Comparison of ENCODE assay signal across 8 cellular contexts in the genomic region with DNA sequence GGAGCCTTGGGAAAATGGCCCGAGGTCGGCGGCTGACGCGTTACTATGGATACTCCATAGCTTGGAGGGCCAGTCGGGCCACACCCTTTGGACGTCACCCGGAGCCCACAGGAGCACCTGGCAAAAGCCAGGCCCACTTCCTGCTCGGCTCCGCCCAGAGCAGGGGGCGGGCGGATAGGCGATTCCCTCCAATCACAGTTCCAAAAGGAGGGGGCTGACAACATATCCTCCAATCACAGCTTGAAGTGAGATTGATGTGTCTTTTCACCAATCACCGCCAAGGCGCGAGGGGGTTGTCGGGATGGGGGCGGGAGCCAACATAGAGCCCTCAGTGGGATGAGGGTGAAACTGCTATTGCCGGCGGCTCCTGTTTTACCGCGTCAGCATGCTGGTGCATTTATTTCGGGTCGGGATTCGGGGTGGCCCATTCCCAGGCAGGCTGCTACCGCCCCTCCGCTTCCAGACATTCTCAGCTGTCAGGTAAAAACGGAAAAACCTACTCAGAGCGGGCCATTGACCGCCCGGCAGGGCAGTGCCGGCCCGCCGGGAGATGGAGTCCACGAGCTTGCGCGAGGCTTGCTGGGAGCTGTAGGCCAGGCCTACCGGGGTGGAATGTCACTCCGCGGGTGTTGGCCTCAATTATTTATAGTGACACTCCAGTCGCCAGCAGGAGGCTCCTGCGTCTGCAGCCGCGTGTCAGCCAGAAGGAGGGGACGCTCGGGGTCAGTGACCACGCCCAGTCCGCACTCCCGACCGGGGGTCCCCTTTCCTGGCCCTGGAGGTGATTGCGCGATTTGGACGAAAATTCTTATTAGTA. TPM values are rescaled to one million over a fixed set of nuclear protein-coding genes. Genes with fewer than 3 reads are reported as not detected.
DNase-seq lines count a peak whose midpoint lies in the region; ATAC-seq and TF ChIP-seq lines count a peak whose summit lies in the region.

Gene ABCB8 (plus strand): TSS at position 320 of the 817 bp plus-strand sequence. CDS start 66 bp downstream, at position 386.

- H3K9me3 Mint-ChIP-seq in Calu3 (ENCODE audit: low read depth, unreplicated experiment) = no peaks in the 10 kb centered on the region
- no peaks in the 10 kb centered on the region for H3K9me3 Mint-ChIP-seq in effector memory CD8-positive, alpha-beta T cell
- H3K9me3 Mint-ChIP-seq in memory B cell = no peaks in the 10 kb centered on the region

- H3K36me3 Mint-ChIP-seq in Calu3 (ENCODE audit: insufficient read depth, unreplicated experiment) = peaks cover 20% of the 10 kb centered on the region
- H3K36me3 Mint-ChIP-seq in effector memory CD8-positive, alpha-beta T cell (ENCODE audit: insufficient read depth) = peaks cover 20% of the 10 kb centered on the region
- H3K36me3 Mint-ChIP-seq in memory B cell = peaks cover 3% of the 10 kb centered on the region

- H3K27me3 Mint-ChIP-seq in Calu3 (ENCODE audit: unreplicated experiment) = no peaks in the 10 kb centered on the region
- H3K27me3 Mint-ChIP-seq in effector memory CD8-positive, alpha-beta T cell = peaks cover 0 to 3% of the 10 kb centered on the region in 2 donors
- H3K27me3 Mint-ChIP-seq in memory B cell = peaks cover 5% of the 10 kb centered on the region

- DNase-seq in Calu3 = peak; percentile 99
- DNase-seq in HUDEP-2 (lab: John Stamatoyannopoulos, UW; ENCODE audit: unreplicated experiment in 76 of 76) = peak in 75 of 76 experiments; percentile 75 to 99 (median 97)
- DNase-seq in NOMO-1 treated with dmso at 0.1 percent for 144 hours (lab: John Stamatoyannopoulos, UW; ENCODE audit: unreplicated experiment) = peak; percentile 90
- peak; percentile 93 to 96 (median 93) for DNase-seq in activated CD8-positive, alpha-beta memory T cell treated with anti-CD3 and anti-CD28 coated beads for 48 hours (ENCODE audit: low read depth in 2 of 3, low spot score in 2 of 3)
- peak; percentile 98 to 99 (median 99) for DNase-seq in effector memory CD8-positive, alpha-beta T cell
- DNase-seq in memory B cell (ENCODE audit: low spot score in 2 of 2) = peak; percentile 96 to 99
- DNase-seq in stimulated activated CD8-positive, alpha-beta memory T cell treated with anti-CD3 and anti-CD28 coated beads, Interleukin-12 subunit alpha, Interleukin-12 subunit beta, amount 100 ng/mL, for 24 hours (ENCODE audit: extremely low read depth) = peak; percentile 89

- intact Hi-C loops in Calu3 (cut with micrococcal nuclease; ENCODE audit: unreplicated experiment) = loop anchor here (1.0 to 10.0 kb wide), 4 partner anchors 30 to 82 kb away; partner anchors contain the start of genes FASTK and TMUB1

- CTCF ChIA-PET in Calu3 (lab: Charles Lee) = interaction anchor here (0.7 to 1.4 kb wide), 18 partner anchors 9 to 200 kb away, joined by 3 to 13 read pairs (median 4); partner anchors contain the start of genes CDK5, FASTK, NOS3 and TMUB1

- H3K4me3 Mint-ChIP-seq in Calu3 (ENCODE audit: low read depth, unreplicated experiment) (peak within 1 kb of the TSS; percentile 82), memory B cell (peak within 1 kb of the TSS; percentile 87)
- peak within 1 kb of the TSS; percentile 85 to 93 for H3K4me3 Mint-ChIP-seq in effector memory CD8-positive, alpha-beta T cell

- ATAC-seq in GM21381 (IDR thresholded peaks at IDR 0.05; ENCODE audit: unreplicated experiment) (peak; percentile 91), memory B cell (ENCODE audit: low read depth) (peak; percentile 83)
- peak; percentile 86 for ATAC-seq in effector memory CD8-positive, alpha-beta T cell (replicated peaks)

- peaks cover 55% of the 10 kb centered on the region for H3K4me1 Mint-ChIP-seq in Calu3 (ENCODE audit: low read depth, unreplicated experiment)
- H3K4me1 Mint-ChIP-seq in effector memory CD8-positive, alpha-beta T cell (ENCODE audit: low read depth in 2 of 2) = peaks cover 17 to 23% of the 10 kb centered on the region in 2 donors
- H3K4me1 Mint-ChIP-seq in memory B cell = peaks cover 12% of the 10 kb centered on the region

- TF ChIP-seq CTCF in Calu3 (IDR thresholded peaks at IDR 0.05; ENCODE audit: unreplicated experiment) = peak; percentile 60

- BruUV-seq in Calu3 (replicated peaks; lab: Mats Ljungman, UMichigan) = TSS peak; percentile 84

- H3K27ac Mint-ChIP-seq in Calu3 (ENCODE audit: unreplicated experiment) = peak within 1 kb of the TSS; percentile 94
- H3K27ac Mint-ChIP-seq in effector memory CD8-positive, alpha-beta T cell = peak within 1 kb of the TSS; percentile 99 to 100
- peak within 1 kb of the TSS; percentile 99 for H3K27ac Mint-ChIP-seq in memory B cell

RNA-seq across cellular contexts. Expression of gene ABCB8, which starts in this region (rescaled TPM):
- 40.2 and 42.3 TPM in 2 replicates for total RNA-seq in Calu3 (2022)

Comparison
In these comparisons a context has a peak if more than half of its experiments do, and no peak if none do; other contexts are left out.
1. Peak in every context shown above with its lines: DNase-seq and ATAC-seq.